8 cellular contexts compared by ENCODE assay signal in genomic region chr11:126268708-126269579, GRCh38. TPM values are rescaled to one million over a fixed set of nuclear protein-coding genes. Genes with fewer than 3 reads are reported as not detected.
DNase-seq lines count a peak whose midpoint lies in the region; ATAC-seq, FAIRE-seq and TF ChIP-seq lines count a peak whose summit lies in the region.

FOXRED1 (plus strand) TSS chr11:126269154; CDS start chr11:126269207, 53 bp downstream.
SRPRA (minus strand) TSS chr11:126268895; CDS start chr11:126268804, 91 bp downstream.

- peak; percentile 60 for FAIRE-seq in astrocyte (lab: Jason Lieb, UNC)

- H3K4me1 Mint-ChIP-seq in astrocyte (ENCODE audit: low read depth, unreplicated experiment) = peaks cover 25% of the 10 kb centered on the region

- TF ChIP-seq POLR2A in GM18505 (IDR thresholded peaks at IDR 0.05; ENCODE audit: borderline replicate concordance, extremely low read depth, insufficient read depth, insufficient read length) (peak; percentile 92), vagina (IDR thresholded peaks at IDR 0.05) (peak in 1 of 2 donors; percentile 70)

- TF ChIP-seq CTCF in astrocyte (IDR thresholded peaks at IDR 0.05; ENCODE audit: insufficient read depth, low read depth, low read length) (no peak), vagina (IDR thresholded peaks at IDR 0.05) (no peak)

- peak within 1 kb of the TSS; percentile 87 for H3K27ac Mint-ChIP-seq in astrocyte (ENCODE audit: unreplicated experiment)

- peak within 1 kb of the TSS; percentile 94 for H2AFZ ChIP-seq in astrocyte (ENCODE audit: low read depth, low read length)

- DNase-seq in NCI-H2029 (lab: John Stamatoyannopoulos, UW) (peak; percentile 99), T-helper 22 cell (ENCODE audit: low read depth) (peak; percentile 100), astrocyte (ENCODE audit: low read depth) (peak; percentile 97), right cardiac atrium (peak; percentile 100), putamen (ENCODE audit: low spot score) (peak; percentile 99), vagina (ENCODE audit: extremely low spot score in 2 of 2) (peak; percentile 99)

- H3K4me2 ChIP-seq in astrocyte (ENCODE audit: low read length) = peak within 1 kb of the TSS; percentile 96

- ATAC-seq in GM18505 (IDR thresholded peaks at IDR 0.05; ENCODE audit: unreplicated experiment) (peak; percentile 99), HG02973 (IDR thresholded peaks at IDR 0.05; ENCODE audit: unreplicated experiment) (peak; percentile 99), right cardiac atrium (peak; percentile 99 to 100)

- H4K20me1 ChIP-seq in astrocyte (ENCODE audit: insufficient read depth, low read length) = peaks cover 39% of the 10 kb centered on the region

- H3K4me1 ChIP-seq in astrocyte (ENCODE audit: insufficient read depth, low read length) (peaks cover 19% of the 10 kb centered on the region), right cardiac atrium (ENCODE audit: control insufficient read depth, insufficient read depth, low read length) (peaks cover 3% of the 10 kb centered on the region), vagina (peaks cover 21% of the 10 kb centered on the region)

- H3K9ac ChIP-seq in astrocyte (ENCODE audit: low read length) = peak within 1 kb of the TSS; percentile 98

- no peaks in the 10 kb centered on the region for H3K27me3 ChIP-seq in astrocyte (ENCODE audit: insufficient read depth, low read length)
- no peaks in the 10 kb centered on the region for H3K27me3 ChIP-seq in right cardiac atrium (ENCODE audit: control insufficient read depth, insufficient read depth)
- no peaks in the 10 kb centered on the region for H3K27me3 ChIP-seq in vagina

- no peaks in the 10 kb centered on the region for H3K9me3 Mint-ChIP-seq in astrocyte (ENCODE audit: unreplicated experiment)

- WGBS in right cardiac atrium = under 1% methylated on average over 64 of the region's 64 CpGs

- intact Hi-C loops in right cardiac atrium (cut with DNase I) (no loop called here), vagina (cut with DNase I) (loop anchor here (10.0 kb wide), 1 partner anchor 54 kb away; the partner anchor contains the start of genes FAM118B and RPUSD4)

- H3K79me2 ChIP-seq in astrocyte (ENCODE audit: insufficient read depth, low read length) = peaks cover 50% of the 10 kb centered on the region

- peak within 1 kb of the TSS; percentile 93 for H3K27ac ChIP-seq in astrocyte (ENCODE audit: low read depth, low read length)
- H3K27ac ChIP-seq in right cardiac atrium (ENCODE audit: low read length) = peak within 1 kb of the TSS; percentile 85
- H3K27ac ChIP-seq in vagina = peak within 1 kb of the TSS; percentile 92

- peak within 1 kb of the TSS; percentile 90 for H3K4me3 Mint-ChIP-seq in astrocyte (ENCODE audit: unreplicated experiment)

- H3K36me3 ChIP-seq in astrocyte (ENCODE audit: insufficient read depth, low read length) (peaks cover 41% of the 10 kb centered on the region), vagina (peaks cover 0 to 37% of the 10 kb centered on the region in 2 donors)

- peaks cover 12% of the 10 kb centered on the region for H3K36me3 Mint-ChIP-seq in astrocyte (ENCODE audit: low read depth, unreplicated experiment)

- no peaks in the 10 kb centered on the region for H3K27me3 Mint-ChIP-seq in astrocyte (ENCODE audit: low read depth, unreplicated experiment)

- no peaks in the 10 kb centered on the region for H3K9me3 ChIP-seq in astrocyte (ENCODE audit: insufficient read depth, low read depth, low read length)
- no peaks in the 10 kb centered on the region for H3K9me3 ChIP-seq in right cardiac atrium (ENCODE audit: control insufficient read depth, low read length)
- no peaks in the 10 kb centered on the region for H3K9me3 ChIP-seq in vagina

- H3K4me3 ChIP-seq in astrocyte (ENCODE audit: insufficient read depth, low read depth, low read length) = peak within 1 kb of the TSS; percentile 97
- H3K4me3 ChIP-seq in right cardiac atrium (ENCODE audit: low read length) = peak within 1 kb of the TSS; percentile 84
- peak within 1 kb of the TSS; percentile 87 to 92 for H3K4me3 ChIP-seq in vagina

RNA-seq across cellular contexts. Expression of gene FOXRED1, which starts in this region (rescaled TPM):
- 15.4 and 16.3 TPM in 2 replicates for total RNA-seq in astrocyte
- total RNA-seq in right cardiac atrium = 10 to 100 TPM; 23.3 to 30.0 (median 25.3) TPM
- polyA plus RNA-seq in right cardiac atrium = 34.9 TPM
- 16.7 TPM for total RNA-seq in vagina

RNA-seq across cellular contexts. Expression of gene SRPRA, which starts in this region (rescaled TPM):
- total RNA-seq in astrocyte (74.6 and 83.1 TPM in 2 replicates), right cardiac atrium (10 to 100 TPM; 65.1 to 85.4 (median 72.0) TPM), vagina (64.6 TPM)
- polyA plus RNA-seq in right cardiac atrium = 49.6 TPM

Comparison
In these comparisons a context has a peak if more than half of its experiments do, and no peak if none do; other contexts are left out.
1. Peak in every context shown above with its lines: DNase-seq, ATAC-seq, H3K4me3 ChIP-seq and H3K27ac ChIP-seq.